Comparison of ENCODE assay signal across 27 cellular contexts in the genomic region with DNA sequence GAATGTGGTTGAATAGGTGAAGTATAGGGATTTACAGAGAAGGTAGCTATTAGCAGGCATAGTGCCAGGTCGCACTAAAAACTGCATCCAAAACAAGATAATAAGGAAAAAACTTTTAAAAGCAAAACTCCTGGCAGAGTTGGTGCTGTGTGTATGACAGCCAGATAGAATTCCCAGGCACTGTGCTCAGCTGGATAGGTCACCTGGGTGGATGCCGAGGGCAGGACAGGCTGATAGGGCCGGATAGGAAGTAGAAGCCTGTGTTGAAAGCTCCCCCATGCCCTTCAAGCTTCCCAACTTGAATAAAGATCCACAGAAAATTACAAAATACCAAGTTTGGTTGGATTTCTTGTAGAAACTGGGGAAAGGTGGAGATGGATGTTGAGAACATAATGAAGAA.
"Had no signal": no experiment of that assay in that cellular context is flagged by ENCODE, and none has a peak within 500 bp of the region (broad histone marks: within the 10 kb centered on the region; RNA-seq: fewer than 3 reads in every experiment).

No MANE protein-coding gene starts in this region.

- H3K36me3 Mint-ChIP-seq: activated CD8-positive, alpha-beta memory T cell treated with anti-CD3 and anti-CD28 coated beads, Interleukin-2, amount 10 ng/mL, durations not matched to agents 7 days and 5 days; T-cell had no signal

- H3K4me1 Mint-ChIP-seq: activated naive CD4-positive, alpha-beta T cell treated with anti-CD3 and anti-CD28 coated beads, Interleukin-2, amount 50 U/mL, for 24 hours had no signal

- H3K36me3 ChIP-seq: WERI-Rb-1 had no signal

- H3K9me3 Mint-ChIP-seq: activated T-helper 1 cell treated with anti-CD3 and anti-CD28 coated beads, Interleukin-12 subunit alpha, Interleukin-12 subunit beta, Interleukin-2, Interleukin-4 antibody, amounts not matched to agents 30 ng/mL and 10 ng/mL and 1 ng/mL, durations not matched to agents 14 hours and 24 hours and 36 hours had no signal

- H3K27ac Mint-ChIP-seq: activated CD8-positive, alpha-beta memory T cell treated with anti-CD3 and anti-CD28 coated beads, Interleukin-2, amount 10 ng/mL, durations not matched to agents 7 days and 5 days; activated naive CD4-positive, alpha-beta T cell treated with anti-CD3 and anti-CD28 coated beads, Interleukin-2, amount 50 U/mL, for 24 hours; activated T-cell treated with anti-CD3 and anti-CD28 coated beads, Interleukin-2, amount 50 U/mL, for 24 hours; activated T-helper 1 cell treated with anti-CD3 and anti-CD28 coated beads, Interleukin-12 subunit alpha, Interleukin-12 subunit beta, Interleukin-2, Interleukin-4 antibody, amounts not matched to agents 30 ng/mL and 10 ng/mL and 1 ng/mL, durations not matched to agents 14 hours and 24 hours and 36 hours; T-cell had no signal

- H3K4me3 ChIP-seq: K562, SK-N-MC had no signal

- H3K27ac ChIP-seq: SK-N-MC, WERI-Rb-1 had no signal

- DNase-seq: activated CD4-positive, alpha-beta T cell treated with anti-CD3 and anti-CD28 coated beads for 4 hours; activated CD4-positive, alpha-beta T cell treated with anti-CD3 and anti-CD28 coated beads, Interleukin-2, amount 50 U/mL, for 48 hours; activated CD8-positive, alpha-beta memory T cell treated with anti-CD3 and anti-CD28 coated beads, Interleukin-2, amount 10 ng/mL, durations not matched to agents 7 days and 5 days; activated effector memory CD4-positive, alpha-beta T cell treated with Interleukin-2 at 50 U/mL for 16 hours; activated naive CD4-positive, alpha-beta T cell; activated T-cell treated with anti-CD3 and anti-CD28 coated beads, Interleukin-2, amount 50 U/mL, for 24 hours; aorta; Karpas-422; MM.1S; NCI-H187 treated with DMSO at 0.1 percent for 48 hours; NCI-H2081 treated with DMSO at 0.1 percent for 48 hours; NCI-H2171; NCI-H226; NK-92 treated with Interleukin-12 subunit alpha and Interleukin-12 subunit beta, amount 100 ng/mL, for 24 hours; OCI-M1; RPMI8226; T-cell; T-helper 2 cell; T1000; WERI-Rb-1 had no signal

- ATAC-seq: activated CD4-positive, CD25-positive, alpha-beta regulatory T cell treated with anti-CD3 and anti-CD28 coated beads, Interleukin-2, amount 50 U/mL, for 24 hours; activated CD8-positive, alpha-beta memory T cell treated with anti-CD3 and anti-CD28 coated beads, Interleukin-2, amount 10 ng/mL, durations not matched to agents 7 days and 5 days; K562; Panc1; Right ventricle myocardium inferior; T-cell had no signal

- H3K4me3 Mint-ChIP-seq: activated CD8-positive, alpha-beta memory T cell treated with anti-CD3 and anti-CD28 coated beads, Interleukin-2, amount 10 ng/mL, durations not matched to agents 7 days and 5 days; activated naive CD4-positive, alpha-beta T cell treated with anti-CD3 and anti-CD28 coated beads, Interleukin-2, amount 50 U/mL, for 24 hours; activated T-cell treated with anti-CD3 and anti-CD28 coated beads, Interleukin-2, amount 50 U/mL, for 24 hours; activated T-helper 1 cell treated with anti-CD3 and anti-CD28 coated beads, Interleukin-12 subunit alpha, Interleukin-12 subunit beta, Interleukin-2, Interleukin-4 antibody, amounts not matched to agents 30 ng/mL and 10 ng/mL and 1 ng/mL, durations not matched to agents 14 hours and 24 hours and 36 hours; T-cell had no signal
